In genomic region chr19:53945998-53946397, GRCh38 we compare ENCODE assay signal across 20 cellular contexts. TPM values are rescaled to one million over a fixed set of nuclear protein-coding genes. Genes with fewer than 3 reads are reported as not detected.
DNase-seq lines count a peak whose midpoint lies in the region; ATAC-seq and TF ChIP-seq lines count a peak whose summit lies in the region.
"Had no signal": no experiment of that assay in that cellular context is flagged by ENCODE, and none has a peak within 500 bp of the region (broad histone marks: within the 10 kb centered on the region; RNA-seq: fewer than 3 reads in every experiment).

No MANE protein-coding gene starts in this region.

- no peaks in the 10 kb centered on the region for H3K36me3 ChIP-seq in ectodermal cell (ENCODE audit: control insufficient read depth, insufficient read depth, low read length)
- no peaks in the 10 kb centered on the region for H3K36me3 ChIP-seq in iPS-20b (ENCODE audit: insufficient read depth, low read depth, low read length)
- no peaks in the 10 kb centered on the region for H3K36me3 ChIP-seq in uterus

- DNase-seq in H9 (no peak), GM19238 (ENCODE audit: insufficient read length, low spot score) (no peak), uterus (no peak)
- DNase-seq in Jurkat, Clone E6-1 (ENCODE audit: low read depth, low spot score), result no peak
- DNase-seq in stimulated activated CD4-positive, alpha-beta T cell treated with anti-CD3 and anti-CD28 coated beads, Interleukin-2, amount 100 ng/mL, for 48 hours, result no peak
- DNase-seq: CD4-positive, CD25-positive, alpha-beta regulatory T cell; DMS79; NCI-H1105; NCI-H146; NCI-H2029; NCI-H510A; NCI-H748 treated with DMSO at 0.1 percent for 48 hours had no signal

- H3K18ac ChIP-seq in H9 (ENCODE audit: insufficient read length, low read depth, low read length), result no peak overlapping the region

- ATAC-seq in GM19023 (IDR thresholded peaks at IDR 0.05; ENCODE audit: unreplicated experiment), result no peak
- ATAC-seq: GM12878, HepG2 had no signal

- no peak overlapping the region for H3T11ph ChIP-seq in H9 (ENCODE audit: low read length)

- H3K4ac ChIP-seq in H9 (ENCODE audit: low read depth, low read length), result no peak overlapping the region

- no peaks in the 10 kb centered on the region for H3K79me2 ChIP-seq in H9 (ENCODE audit: insufficient read depth, low read length)

- peak overlapping the region; percentile 44 to 58; a peak in 4 of 5 replicates for H3K4me3 Mint-ChIP-seq in H9
- H3K4me3 Mint-ChIP-seq: CD4-positive, CD25-positive, alpha-beta regulatory T cell had no signal

- no peak overlapping the region for H4K5ac ChIP-seq in H9 (ENCODE audit: insufficient read length, low read depth, low read length)

- no peak overlapping the region for H4K8ac ChIP-seq in H9 (replicated peaks; ENCODE audit: insufficient read length, low read depth, low read length)

- WGBS in H9 (ENCODE audit: extremely low coverage, insufficient read length, low lambda C conversion rate), result no CpG with 5 or more reads among the region's 2 CpGs
- 88 to 99% methylated on average over 2 of the region's 2 CpGs for WGBS in ectodermal cell, 2 experiments

- peaks cover 0 to 3% (median 0%) of the 10 kb centered on the region in 3 experiments; a peak in 1 of 7 replicates for H3K36me3 Mint-ChIP-seq in H9 (ENCODE audit: insufficient read depth in 1 of 3, low read depth in 3 of 3)

- TF ChIP-seq POLR2A in uterus (IDR thresholded peaks at IDR 0.05), result no peak

- no peak overlapping the region for H3K27ac ChIP-seq in H9 (ENCODE audit: insufficient read length, low read depth, low read length)
- no peak overlapping the region for H3K27ac ChIP-seq in ectodermal cell (ENCODE audit: insufficient read depth, low read depth, low read length, poor library complexity, severe bottlenecking)
- H3K27ac ChIP-seq in iPS-20b (ENCODE audit: low read length), result no peak overlapping the region
- no peak overlapping the region for H3K27ac ChIP-seq in uterus
- H3K27ac ChIP-seq: KMS-11 had no signal

- H3K14ac ChIP-seq in H9 (ENCODE audit: insufficient read depth, low read length), result no peak overlapping the region

- H2BK15ac ChIP-seq in H9 (ENCODE audit: low read depth, low read length), result no peak overlapping the region

- no peak overlapping the region for H3K27ac Mint-ChIP-seq in H9
- H3K27ac Mint-ChIP-seq: CD4-positive, CD25-positive, alpha-beta regulatory T cell had no signal

- no peak overlapping the region for H3K23ac ChIP-seq in H9 (ENCODE audit: insufficient read length, low read depth, low read length)

- peak overlapping the region; percentile 15 for H3K4me2 ChIP-seq in H9 (ENCODE audit: insufficient read depth, insufficient read length, low read length)
- H3K4me2 ChIP-seq: KMS-11 had no signal

- H2BK5ac ChIP-seq in H9 (ENCODE audit: insufficient read length, low read length), result no peak overlapping the region

- H2AK5ac ChIP-seq in H9 (ENCODE audit: insufficient read length, low read length), result no peak overlapping the region

- intact Hi-C loops in uterus (cut with DNase I; ENCODE audit: low total_unique reads), result no loop called here

- no peaks in the 10 kb centered on the region for H3K9me3 ChIP-seq in H9 (ENCODE audit: control insufficient read depth, low read depth, low read length)
- no peaks in the 10 kb centered on the region for H3K9me3 ChIP-seq in ectodermal cell (ENCODE audit: control insufficient read depth, low read length)
- no peaks in the 10 kb centered on the region for H3K9me3 ChIP-seq in iPS-20b (ENCODE audit: insufficient read depth, low read depth, low read length)
- H3K9me3 ChIP-seq in uterus, result no peaks in the 10 kb centered on the region

- peaks cover 4% of the 10 kb centered on the region; the same call in 1 of the 2 replicates for H3K4me1 ChIP-seq in H9 (ENCODE audit: insufficient read depth, low read length)
- peaks cover 4% of the 10 kb centered on the region for H3K4me1 ChIP-seq in ectodermal cell (ENCODE audit: control insufficient read depth, insufficient read depth, low read length)
- peaks cover 5% of the 10 kb centered on the region; the same call in 1 of the 2 replicates for H3K4me1 ChIP-seq in iPS-20b (ENCODE audit: insufficient read depth, low read length)
- no peaks in the 10 kb centered on the region for H3K4me1 ChIP-seq in uterus

- H3K4me1 Mint-ChIP-seq in H9, result peaks cover 20 to 34% of the 10 kb centered on the region in 2 experiments

- H2AFZ ChIP-seq in H9 (ENCODE audit: low read length), result no peak overlapping the region

- TF ChIP-seq CTCF in H9 (conservative IDR thresholded peaks at IDR 0.05) (no peak), uterus (IDR thresholded peaks at IDR 0.05) (no peak)

- peak overlapping the region; percentile 37 for H3K4me3 ChIP-seq in Jurkat, Clone E6-1 (ENCODE audit: low read length)
- H3K4me3 ChIP-seq in ectodermal cell (ENCODE audit: insufficient read depth, low read depth, low read length), result peak overlapping the region; percentile 19
- peak overlapping the region; percentile 54 for H3K4me3 ChIP-seq in iPS-20b (ENCODE audit: low read length)
- no peak overlapping the region for H3K4me3 ChIP-seq in uterus
- H3K4me3 ChIP-seq: GM12878 had no signal

- H3K27me3 Mint-ChIP-seq in H9 (ENCODE audit: low read depth), result peaks cover 3% of the 10 kb centered on the region

- H3K9me3 Mint-ChIP-seq in H9, result no peaks in the 10 kb centered on the region; a peak in 2 of 5 replicates

- H4K91ac ChIP-seq in H9 (ENCODE audit: insufficient read length, low read depth, low read length), result no peak overlapping the region

- no peak overlapping the region for H3K9ac ChIP-seq in H9 (ENCODE audit: extremely low read depth, insufficient read length, low read length)
- H3K9ac ChIP-seq in iPS-20b (ENCODE audit: low read depth, low read length), result peak overlapping the region; percentile 2; the same call in 1 of the 2 replicates
- H3K9ac ChIP-seq: KMS-11 had no signal

- H3K56ac ChIP-seq in H9 (ENCODE audit: insufficient read length, low read depth, low read length), result no peak overlapping the region

- no peak overlapping the region for H2BK12ac ChIP-seq in H9 (ENCODE audit: insufficient read length, low read depth, low read length)

- no peaks in the 10 kb centered on the region for H3K79me1 ChIP-seq in H9 (ENCODE audit: insufficient read depth, low read depth, low read length, poor library complexity, severe bottlenecking)

- H2BK20ac ChIP-seq in H9 (ENCODE audit: low read depth, low read length, poor library complexity, severe bottlenecking), result no peak overlapping the region

- no peaks in the 10 kb centered on the region for H4K20me1 ChIP-seq in H9 (ENCODE audit: control insufficient read depth, insufficient read depth, insufficient read length)

- H2BK120ac ChIP-seq in H9 (ENCODE audit: low read depth, low read length, poor library complexity, severe bottlenecking), result no peak overlapping the region

- H3K27me3 ChIP-seq in H9 (ENCODE audit: insufficient read depth, low read length), result no peaks in the 10 kb centered on the region
- peaks cover 18% of the 10 kb centered on the region for H3K27me3 ChIP-seq in ectodermal cell (ENCODE audit: control insufficient read depth, insufficient read depth, low read length, poor library complexity, severe bottlenecking)
- H3K27me3 ChIP-seq in iPS-20b (ENCODE audit: insufficient read depth, low read length), result peaks cover 15% of the 10 kb centered on the region
- peaks cover 0 to 20% of the 10 kb centered on the region in 2 donors for H3K27me3 ChIP-seq in uterus

- H3K23me2 ChIP-seq in H9 (ENCODE audit: insufficient read length, low read depth, low read length, poor library complexity, severe bottlenecking), result peaks cover 19% of the 10 kb centered on the region

RNA-seq across cellular contexts. Expression of gene CACNG8, which starts 16.7 kb away (rescaled TPM):
- total RNA-seq in H9 (2021), result 6.0 and 7.1 TPM in 2 replicates
- not detected for polyA plus RNA-seq in Jurkat, Clone E6-1 (2012; ENCODE audit: insufficient read depth, insufficient read length)
- polyA plus RNA-seq in ectodermal cell (2013, experiment 1 of 4), result 1.9 TPM
- 3.4 TPM for polyA plus RNA-seq in ectodermal cell (2013, experiment 2 of 4)
- polyA plus RNA-seq in ectodermal cell (2013, experiment 3 of 4), result 1.4 TPM
- polyA plus RNA-seq in ectodermal cell (2013, experiment 4 of 4), result 1.7 TPM
- under 1 TPM in 2 of 4 donors, not detected in 2; 0.21 to 0.24 TPM for total RNA-seq in uterus
- total RNA-seq: CD4-positive, CD25-positive, alpha-beta regulatory T cell; GM12878; HepG2 had no signal
- polyA plus RNA-seq: CD4-positive, CD25-positive, alpha-beta regulatory T cell; GM12878; HepG2 had no signal

RNA-seq across cellular contexts. Expression of gene CACNG7, which starts 36.9 kb away (rescaled TPM):
- total RNA-seq in H9 (2021) (22.1 and 22.7 TPM in 2 replicates), uterus (1 to 10 TPM in 1 of 4 donors, not detected in 3; 1.0 TPM)
- not detected for polyA plus RNA-seq in Jurkat, Clone E6-1 (2012; ENCODE audit: insufficient read depth, insufficient read length)
- 35.0 TPM for polyA plus RNA-seq in ectodermal cell (2013, experiment 1 of 4)
- 36.5 TPM for polyA plus RNA-seq in ectodermal cell (2013, experiment 2 of 4)
- polyA plus RNA-seq in ectodermal cell (2013, experiment 3 of 4), result 30.5 TPM
- polyA plus RNA-seq in ectodermal cell (2013, experiment 4 of 4), result 38.1 TPM
- total RNA-seq: A673; CD4-positive, CD25-positive, alpha-beta regulatory T cell; GM12878; H4; HepG2 had no signal
- polyA plus RNA-seq: CD4-positive, CD25-positive, alpha-beta regulatory T cell; GM12878; HepG2 had no signal

RNA-seq across cellular contexts. Expression of gene CACNG6, which starts 45.4 kb away (rescaled TPM):
- 1.6 and 2.0 TPM in 2 replicates for total RNA-seq in H9 (2021)
- polyA plus RNA-seq in Jurkat, Clone E6-1 (2012; ENCODE audit: insufficient read depth, insufficient read length), result not detected
- 1.6 TPM for polyA plus RNA-seq in ectodermal cell (2013, experiment 1 of 4)
- polyA plus RNA-seq in ectodermal cell (2013, experiment 2 of 4), result 2.5 TPM
- polyA plus RNA-seq in ectodermal cell (2013, experiment 3 of 4), result 3.4 TPM
- polyA plus RNA-seq in ectodermal cell (2013, experiment 4 of 4), result 3.9 TPM
- 1 to 10 TPM in 1 of 4 donors, under 1 TPM in 1, not detected in 2; 0.55 to 1.7 TPM for total RNA-seq in uterus
- total RNA-seq: A673; CD4-positive, CD25-positive, alpha-beta regulatory T cell; GM12878; HepG2 had no signal
- polyA plus RNA-seq: CD4-positive, CD25-positive, alpha-beta regulatory T cell; HepG2 had no signal

Comparison
In these comparisons a context has a peak if more than half of its experiments do, and no peak if none do; other contexts are left out.
1. H3K4me3 ChIP-seq: peak in Jurkat, Clone E6-1 (single experiment), ectodermal cell (single experiment) and iPS-20b (single experiment); none in uterus (0 of 2).
2. RNA of gene CACNG7, which starts 36.9 kb away (total RNA-seq): 22.1 to 22.7 TPM in H9; 1.0 TPM in uterus; every median in the first group is over 10 times any median in the second.